ENCODE assay signal across 9 cellular contexts in genomic region chr4:67393699-67394281, GRCh38.
A peak's percentile ranks its signal among the peaks of the same experiment; 100 is the strongest.
DNase-seq lines count a peak whose midpoint lies in the region; ATAC-seq and TF ChIP-seq lines count a peak whose summit lies in the region.
"Had no signal": no experiment of that assay in that cellular context is flagged by ENCODE, and none has a peak within 500 bp of the region (broad histone marks: within the 10 kb centered on the region; RNA-seq: fewer than 3 reads in every experiment).

No MANE protein-coding gene starts in this region.

- ATAC-seq in left lobe of liver, result peak; percentile 64
- ATAC-seq in activated CD8-positive, alpha-beta memory T cell treated with anti-CD3 and anti-CD28 coated beads, Interleukin-2, amount 10 ng/mL, durations not matched to agents 7 days and 5 days, result no peak
- ATAC-seq in HG02870 (IDR thresholded peaks at IDR 0.05; ENCODE audit: unreplicated experiment), result no peak

- intact Hi-C loops in A673 (cut with micrococcal nuclease; ENCODE audit: unreplicated experiment), result no loop called here

- H3K9me3 Mint-ChIP-seq in activated CD8-positive, alpha-beta memory T cell treated with anti-CD3 and anti-CD28 coated beads, Interleukin-2, amount 10 ng/mL, durations not matched to agents 7 days and 5 days (ENCODE audit: low read depth), result no peaks in the 10 kb centered on the region
- H3K9me3 Mint-ChIP-seq: IgD-negative memory B cell had no signal

- in situ Hi-C loops in astrocyte of the spinal cord (cut with HindIII; ENCODE audit: low sequenced_read_pairs), result no loop called here

- CTCF ChIA-PET in A673 (lab: Charles Lee), result no interaction called here
- CTCF ChIA-PET in activated CD8-positive, alpha-beta memory T cell treated with anti-CD3 and anti-CD28 coated beads, Interleukin-2, amount 10 ng/mL, durations not matched to agents 7 days and 5 days (lab: Charles Lee), result no interaction called here

- no peaks in the 10 kb centered on the region for H3K9me3 ChIP-seq in A673 (ENCODE audit: low read depth, low read length, poor library complexity, severe bottlenecking)

- no peaks in the 10 kb centered on the region for H3K4me1 Mint-ChIP-seq in activated CD8-positive, alpha-beta memory T cell treated with anti-CD3 and anti-CD28 coated beads, Interleukin-2, amount 10 ng/mL, durations not matched to agents 7 days and 5 days
- H3K4me1 Mint-ChIP-seq: IgD-negative memory B cell had no signal

- DNase-seq in A673 (ENCODE audit: low spot score) (peak; percentile 38), DMS53 treated with DMSO at 0.1 percent for 48 hours (lab: John Stamatoyannopoulos, UW; ENCODE audit: unreplicated experiment) (peak; percentile 20), NCI-H1105 treated with DMSO at 0.1 percent for 48 hours (lab: John Stamatoyannopoulos, UW) (peak; percentile 16), astrocyte of the spinal cord (ENCODE audit: low read depth, low spot score) (peak; percentile 61), left lobe of liver (ENCODE audit: low spot score) (no peak)
- DNase-seq in activated effector memory CD4-positive, alpha-beta T cell treated with anti-CD3 and anti-CD28 coated beads, Interleukin-2, amount 50 U/mL, for 16 hours, result no peak
- no peak for DNase-seq in activated CD8-positive, alpha-beta memory T cell treated with anti-CD3 and anti-CD28 coated beads, Interleukin-2, amount 10 ng/mL, durations not matched to agents 7 days and 5 days

- no peaks in the 10 kb centered on the region for H3K36me3 ChIP-seq in A673 (ENCODE audit: insufficient read depth, low read length, poor library complexity, severe bottlenecking)

- H3K36me3 Mint-ChIP-seq in activated CD8-positive, alpha-beta memory T cell treated with anti-CD3 and anti-CD28 coated beads, Interleukin-2, amount 10 ng/mL, durations not matched to agents 7 days and 5 days, result no peaks in the 10 kb centered on the region
- H3K36me3 Mint-ChIP-seq: IgD-negative memory B cell had no signal

- H3K4me3 ChIP-seq in A673 (ENCODE audit: low read depth, low read length, poor library complexity, severe bottlenecking) (no peak overlapping the region), astrocyte of the spinal cord (ENCODE audit: low read depth, low read length) (no peak overlapping the region)

- no peaks in the 10 kb centered on the region for H3K27me3 ChIP-seq in A673 (replicated peaks; ENCODE audit: insufficient read depth, low read depth, low read length, poor library complexity)

- no peaks in the 10 kb centered on the region for H3K4me1 ChIP-seq in A673 (ENCODE audit: insufficient read depth, low read length, poor library complexity, severe bottlenecking)

- POLR2A ChIA-PET in A673 (lab: Charles Lee; ENCODE audit: low non-redundant PET), result no interaction called here

- H3K27me3 Mint-ChIP-seq in activated CD8-positive, alpha-beta memory T cell treated with anti-CD3 and anti-CD28 coated beads, Interleukin-2, amount 10 ng/mL, durations not matched to agents 7 days and 5 days, result peaks cover 19% of the 10 kb centered on the region
- H3K27me3 Mint-ChIP-seq: IgD-negative memory B cell had no signal

- H3K27ac Mint-ChIP-seq in activated CD8-positive, alpha-beta memory T cell treated with anti-CD3 and anti-CD28 coated beads, Interleukin-2, amount 10 ng/mL, durations not matched to agents 7 days and 5 days, result no peak overlapping the region
- H3K27ac Mint-ChIP-seq: IgD-negative memory B cell had no signal

- TF ChIP-seq CTCF in A673 (conservative IDR thresholded peaks at IDR 0.05; ENCODE audit: low read depth, low read length) (peak; percentile 61), astrocyte of the spinal cord (IDR thresholded peaks at IDR 0.05; ENCODE audit: low read depth, low read length) (peak; percentile 50)

- no peak overlapping the region for H3K4me3 Mint-ChIP-seq in activated CD8-positive, alpha-beta memory T cell treated with anti-CD3 and anti-CD28 coated beads, Interleukin-2, amount 10 ng/mL, durations not matched to agents 7 days and 5 days
- H3K4me3 Mint-ChIP-seq: IgD-negative memory B cell had no signal

- no peak overlapping the region for H3K27ac ChIP-seq in A673 (ENCODE audit: low read depth, low read length, poor library complexity, severe bottlenecking)

- BruUV-seq in A673 (replicated peaks; lab: Mats Ljungman, UMichigan), result no TSS peak

Comparison
In these comparisons a context has a peak if more than half of its experiments do, and no peak if none do; other contexts are left out.
1. DNase-seq: peak in A673 (single experiment), DMS53 treated with DMSO at 0.1 percent for 48 hours (single experiment), NCI-H1105 treated with DMSO at 0.1 percent for 48 hours (single experiment) and astrocyte of the spinal cord (single experiment); none in left lobe of liver (single experiment), activated effector memory CD4-positive, alpha-beta T cell treated with anti-CD3 and anti-CD28 coated beads, Interleukin-2, amount 50 U/mL, for 16 hours (single experiment) and activated CD8-positive, alpha-beta memory T cell treated with anti-CD3 and anti-CD28 coated beads, Interleukin-2, amount 10 ng/mL, durations not matched to agents 7 days and 5 days (single experiment).